In genomic region chr5:177204281-177204680, GRCh38 we compare ENCODE assay signal across 20 cellular contexts.
"Had no signal": no experiment of that assay in that cellular context is flagged by ENCODE, and none has a peak within 500 bp of the region (broad histone marks: within the 10 kb centered on the region; RNA-seq: fewer than 3 reads in every experiment).

No MANE protein-coding gene starts in this region.

- H3K9me3 Mint-ChIP-seq: naive B cell, nephron had no signal

- H3K9me3 ChIP-seq: tibial nerve, upper lobe of right lung, vagina had no signal

- DNase-seq: cortex of kidney; dorsolateral prefrontal cortex; effector CD8-positive, alpha-beta T cell; foreskin melanocyte; kidney; left cardiac atrium; left ventricle myocardium superior; mesendoderm; naive B cell; posterior cingulate gyrus; right cardiac atrium; small intestine; stimulated activated CD4-positive, alpha-beta T cell treated with anti-CD3 and anti-CD28 coated beads, Interleukin-12 subunit alpha, Interleukin-12 subunit beta, amount 100 ng/mL, for 4 hours; stimulated activated naive CD4-positive, alpha-beta T cell treated with Interleukin-2 at 50 U/mL for 16 hours; upper lobe of right lung had no signal

- H3K4me2 ChIP-seq: hepatocyte had no signal

- FAIRE-seq: kidney, small intestine had no signal

- H3K27ac ChIP-seq: dorsolateral prefrontal cortex, hepatocyte, tibial nerve, upper lobe of right lung, vagina had no signal

- H3K27ac Mint-ChIP-seq: nephron had no signal

- H3K27me3 Mint-ChIP-seq: naive B cell had no signal

- ATAC-seq: left cardiac atrium, left ventricle myocardium superior, right cardiac atrium, upper lobe of right lung had no signal

- H3K4me1 ChIP-seq: tibial nerve, upper lobe of right lung, vagina had no signal

- H3K27me3 ChIP-seq: dorsolateral prefrontal cortex, hepatocyte, tibial nerve, upper lobe of right lung, vagina had no signal

- H2AFZ ChIP-seq: hepatocyte had no signal

- H3K4me3 ChIP-seq: dorsolateral prefrontal cortex, hepatocyte, lung, tibial nerve, upper lobe of right lung, vagina had no signal

- H3K4me1 Mint-ChIP-seq: nephron had no signal

- H3K4me3 Mint-ChIP-seq: naive B cell, nephron had no signal
